ENCODE assay signal across 19 cellular contexts in the genomic region with DNA sequence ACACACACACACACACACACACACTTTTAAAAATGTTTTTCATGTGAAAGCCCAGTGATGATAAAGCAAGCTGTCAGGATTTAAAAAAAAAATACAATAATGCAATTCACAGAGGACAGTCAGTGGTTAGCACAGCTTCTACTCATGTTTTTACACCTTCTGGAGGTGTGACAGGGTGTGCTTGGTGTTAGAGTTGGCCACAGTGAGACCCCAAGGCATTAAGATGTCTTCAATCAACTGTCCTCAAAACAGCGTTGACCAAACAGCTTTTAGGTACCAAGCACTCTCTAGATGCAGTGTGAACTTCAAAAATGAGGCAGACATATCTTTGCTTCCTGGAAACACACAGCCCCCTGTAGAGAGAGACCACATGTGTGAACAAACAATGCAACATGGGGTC.
"Had no signal": no experiment of that assay in that cellular context is flagged by ENCODE, and none has a peak within 500 bp of the region (broad histone marks: within the 10 kb centered on the region; RNA-seq: fewer than 3 reads in every experiment).

No MANE protein-coding gene starts in this region.

- H3K79me2 ChIP-seq: hepatocyte had no signal

- H2AFZ ChIP-seq: hepatocyte had no signal

- H3K36me3 Mint-ChIP-seq: mesothelial cell of epicardium had no signal

- DNase-seq: cerebellar nuclear complex; colonic mucosa; cortex of kidney; effector CD4-positive, alpha-beta T cell; effector memory CD4-positive, alpha-beta T cell; foreskin keratinocyte; heart left ventricle; hypothalamus; left cardiac atrium; left lung; left ventricle myocardium superior; lower lobe of right lung; mesenchymal stem cell; mucosa of descending colon had no signal

- H3K9me3 Mint-ChIP-seq: dendritic cell treated with granulocyte-macrophage colony-stimulating factor and Interleukin-4, amounts not matched to agents 40 ng/mL and 50 ng/mL, for 4 days; mesothelial cell of epicardium had no signal

- H3K4me1 ChIP-seq: colonic mucosa, esophagus muscularis mucosa, foreskin keratinocyte, gastroesophageal sphincter, left lung, lower lobe of right lung had no signal

- H3K27me3 ChIP-seq: colonic mucosa, foreskin keratinocyte, heart left ventricle, hepatocyte had no signal

- H3K4me2 ChIP-seq: hepatocyte had no signal

- H3K36me3 ChIP-seq: colonic mucosa, esophagus muscularis mucosa, gastroesophageal sphincter, heart left ventricle, left lung, lower lobe of right lung had no signal

- H3K4me3 Mint-ChIP-seq: dendritic cell treated with granulocyte-macrophage colony-stimulating factor and Interleukin-4, amounts not matched to agents 40 ng/mL and 50 ng/mL, for 4 days; mesothelial cell of epicardium had no signal

- H3K27ac Mint-ChIP-seq: dendritic cell treated with granulocyte-macrophage colony-stimulating factor and Interleukin-4, amounts not matched to agents 40 ng/mL and 50 ng/mL, for 4 days; mesothelial cell of epicardium had no signal

- H3K4me3 ChIP-seq: colonic mucosa, esophagus muscularis mucosa, gastroesophageal sphincter, heart left ventricle, hepatocyte, left lung, lower lobe of right lung, mucosa of descending colon had no signal

- ATAC-seq: foreskin keratinocyte, gastroesophageal sphincter, heart left ventricle, left cardiac atrium, left lung, left ventricle myocardium superior, lower lobe of right lung, mucosa of descending colon had no signal

- H3K27ac ChIP-seq: colonic mucosa, esophagus muscularis mucosa, foreskin keratinocyte, gastroesophageal sphincter, heart left ventricle, hepatocyte, left lung, lower lobe of right lung had no signal

- H3K9me3 ChIP-seq: colonic mucosa, esophagus muscularis mucosa, gastroesophageal sphincter, heart left ventricle, left lung, lower lobe of right lung, mucosa of descending colon had no signal
